Comparison of ENCODE assay signal across 13 cellular contexts in genomic region chr7:50812847-50813475, GRCh38. TPM values are rescaled to one million over a fixed set of nuclear protein-coding genes. Genes with fewer than 3 reads are reported as not detected.
DNase-seq lines count a peak whose midpoint lies in the region; ATAC-seq and TF ChIP-seq lines count a peak whose summit lies in the region.
"Had no signal": no experiment of that assay in that cellular context is flagged by ENCODE, and none has a peak within 500 bp of the region (broad histone marks: within the 10 kb centered on the region; RNA-seq: fewer than 3 reads in every experiment).

No MANE protein-coding gene starts in this region.

- H3K36me3 Mint-ChIP-seq in HFFc6 (ENCODE audit: low read depth): no peaks in the 10 kb centered on the region
- H3K36me3 Mint-ChIP-seq: naive B cell had no signal

- H3K4me1 ChIP-seq in right atrium auricular region (peaks cover 0 to 15% of the 10 kb centered on the region in 2 donors), stomach (no peaks in the 10 kb centered on the region), prostate gland (replicated peaks) (no peaks in the 10 kb centered on the region)

- no peak overlapping the region for H3K4me3 ChIP-seq in right atrium auricular region
- H3K4me3 ChIP-seq in stomach: no peak overlapping the region
- H3K4me3 ChIP-seq in prostate gland: no peak overlapping the region

- H3K36me3 ChIP-seq in right atrium auricular region (no peaks in the 10 kb centered on the region), stomach (no peaks in the 10 kb centered on the region), prostate gland (no peaks in the 10 kb centered on the region)

- WGBS in stomach, 5 donors: 44 to 77% (median 63%) methylated on average over 1 of the region's 1 CpG
- WGBS in prostate gland: 84% methylated on average over 1 of the region's 1 CpG

- no peak overlapping the region for H3K4me3 Mint-ChIP-seq in HFFc6
- H3K4me3 Mint-ChIP-seq: dendritic cell treated with granulocyte-macrophage colony-stimulating factor and Interleukin-4, amounts not matched to agents 40 ng/mL and 50 ng/mL, for 4 days; naive B cell had no signal

- H3K9me3 ChIP-seq in right atrium auricular region (no peaks in the 10 kb centered on the region), stomach (no peaks in the 10 kb centered on the region), prostate gland (no peaks in the 10 kb centered on the region)

- H3K9me3 Mint-ChIP-seq in HFFc6: no peaks in the 10 kb centered on the region
- H3K9me3 Mint-ChIP-seq: dendritic cell treated with granulocyte-macrophage colony-stimulating factor and Interleukin-4, amounts not matched to agents 40 ng/mL and 50 ng/mL, for 4 days had no signal

- no peak for TF ChIP-seq EP300 in stomach (IDR thresholded peaks at IDR 0.05)

- H3K4me1 Mint-ChIP-seq in HFFc6 (ENCODE audit: low read depth): peaks cover 8% of the 10 kb centered on the region

- no peak for ATAC-seq in HG03460 (IDR thresholded peaks at IDR 0.05; ENCODE audit: unreplicated experiment)

- no peak overlapping the region for H3K27ac Mint-ChIP-seq in HFFc6
- H3K27ac Mint-ChIP-seq: dendritic cell treated with granulocyte-macrophage colony-stimulating factor and Interleukin-4, amounts not matched to agents 40 ng/mL and 50 ng/mL, for 4 days had no signal

- no peak overlapping the region for H3K27ac ChIP-seq in right atrium auricular region
- H3K27ac ChIP-seq in stomach: no peak overlapping the region
- H3K27ac ChIP-seq in prostate gland: no peak overlapping the region

- no peaks in the 10 kb centered on the region for H3K27me3 ChIP-seq in right atrium auricular region
- no peaks in the 10 kb centered on the region for H3K27me3 ChIP-seq in stomach
- no peaks in the 10 kb centered on the region for H3K27me3 ChIP-seq in prostate gland (replicated peaks; ENCODE audit: insufficient read depth)

- H3K27me3 Mint-ChIP-seq in HFFc6 (ENCODE audit: insufficient read depth): peaks cover 18% of the 10 kb centered on the region

- TF ChIP-seq CTCF in HFFc6 (IDR thresholded peaks at IDR 0.05) (no peak), right atrium auricular region (IDR thresholded peaks at IDR 0.05) (no peak), stomach (IDR thresholded peaks at IDR 0.05) (no peak), prostate gland (IDR thresholded peaks at IDR 0.05) (no peak)

- intact Hi-C loops in stomach (cut with DNase I; ENCODE audit: low total_unique reads) (no loop called here), prostate gland (cut with DNase I) (no loop called here)

- DNase-seq in HFFc6 (peak; percentile 71), astrocyte of the hippocampus (ENCODE audit: low read depth, low spot score) (peak; percentile 86), right atrium auricular region (ENCODE audit: low spot score) (peak; percentile 91), stomach (peak; percentile 86), T-helper 2 cell (no peak), prostate gland (ENCODE audit: low spot score) (no peak)
- no peak for DNase-seq in activated CD4-positive, alpha-beta T cell treated with anti-CD3 and anti-CD28 coated beads, Interleukin-2, amount 50 U/mL, for 4 hours
- DNase-seq: activated CD4-positive, alpha-beta T cell treated with anti-CD3 and anti-CD28 coated beads for 48 hours; naive B cell; NCI-H345; stimulated activated CD8-positive, alpha-beta memory T cell treated with anti-CD3 and anti-CD28 coated beads, Interleukin-4, amount 100 ng/mL, for 48 hours had no signal

- TF ChIP-seq POLR2A in stomach (IDR thresholded peaks at IDR 0.05): no peak
- no peak for TF ChIP-seq POLR2A in prostate gland (IDR thresholded peaks at IDR 0.05)

RNA-seq across cellular contexts. Expression of gene GRB10, which starts 30.3 kb away (rescaled TPM):
- total RNA-seq in HFFc6 (2021; fragmentation: NEBNext Ultra II Directional; extraction: Animal tissue kit (Norgen Biotek cat#: 25700)): 10 to 100 TPM; 13.6 to 17.8 (median 14.8) TPM
- total RNA-seq in right atrium auricular region: 10 to 100 TPM; 36.5 to 39.0 TPM
- 10 to 100 TPM; 45.1 to 84.9 (median 68.8) TPM for total RNA-seq in stomach
- polyA plus RNA-seq in stomach: 10 to 100 TPM; 10.2 to 15.1 (median 12.4) TPM
- 10 to 100 TPM; 54.3 to 63.1 TPM for total RNA-seq in prostate gland

Comparison
In these comparisons a context has a peak if more than half of its experiments do, and no peak if none do; other contexts are left out.
1. DNase-seq: peak in HFFc6 (single experiment), astrocyte of the hippocampus (single experiment), right atrium auricular region (single experiment) and stomach (single experiment); none in T-helper 2 cell (0 of 5), prostate gland (single experiment) and activated CD4-positive, alpha-beta T cell treated with anti-CD3 and anti-CD28 coated beads, Interleukin-2, amount 50 U/mL, for 4 hours (0 of 2).